Comparison of ENCODE assay signal across 1 cellular context in the genomic region with DNA sequence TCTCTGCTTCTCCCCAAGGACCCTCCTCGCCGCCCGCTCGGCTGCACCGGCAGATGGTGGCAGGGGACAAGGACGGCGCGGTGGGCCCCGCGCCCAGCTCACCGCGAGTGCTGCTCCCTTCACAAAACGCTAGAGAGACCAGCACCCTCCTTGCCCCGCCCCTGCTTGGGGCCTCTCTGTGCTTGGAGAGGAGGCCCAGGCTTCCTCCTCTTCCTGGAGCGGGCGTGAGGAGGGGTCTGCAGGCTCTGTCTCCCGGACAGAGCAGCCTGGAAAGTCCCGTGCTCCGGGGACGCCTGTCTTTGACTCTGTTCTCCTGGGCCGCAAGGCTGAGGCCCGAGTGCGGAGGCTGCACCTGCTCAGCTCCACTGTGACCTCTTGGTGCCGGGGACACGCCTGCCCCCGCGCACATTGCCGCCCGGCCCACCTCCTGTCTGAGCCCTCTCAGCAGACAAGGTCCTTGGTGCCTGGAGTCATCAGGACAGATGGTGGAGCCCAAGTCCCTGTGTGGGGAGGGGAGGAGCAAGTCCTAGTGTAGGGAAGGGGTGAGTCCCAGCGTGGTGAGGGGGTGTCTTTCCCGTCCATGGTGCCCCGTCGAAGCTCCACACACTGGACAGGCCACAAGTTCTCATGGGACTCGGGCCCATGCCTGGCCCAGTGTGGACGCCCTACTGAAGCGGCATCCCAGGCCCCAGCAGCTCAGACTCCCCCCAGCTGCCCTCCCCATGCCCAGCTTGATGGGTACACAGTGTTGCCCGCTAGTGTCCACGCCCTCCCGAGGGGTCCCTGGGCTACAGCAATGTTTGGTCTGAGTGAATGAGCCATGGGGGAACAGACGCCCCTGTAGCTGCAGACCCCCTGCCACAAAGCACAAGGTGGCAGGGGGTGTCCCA.
TF ChIP-seq lines count a peak whose summit lies in the region.

No MANE protein-coding gene starts in this region.

TF ChIP-seq in H1, 55 proteins besides CTCF, POLR2A, EP300 and RAD21:
- TF ChIP-seq GABPA (IDR thresholded peaks at IDR 0.05; ENCODE audit: borderline replicate concordance, insufficient read depth, low read length) (0 out of 2 replicates have a peak, but pooled peaks have one; percentile 13), CBX8 (IDR thresholded peaks at IDR 0.05; ENCODE audit: borderline replicate concordance, low read depth, low read length) (no peak), EZH2 (IDR thresholded peaks at IDR 0.05; ENCODE audit: low read depth, low read length, severe bottlenecking) (no peak), EGR1 (IDR thresholded peaks at IDR 0.05; ENCODE audit: borderline replicate concordance, low read depth, low read length) (no peak), CREB1 (IDR thresholded peaks at IDR 0.05) (no peak), SP4 (IDR thresholded peaks at IDR 0.05; ENCODE audit: low read length) (no peak), KDM5A (IDR thresholded peaks at IDR 0.05; ENCODE audit: low read length) (no peak)
